In genomic region chr5:174044451-174044850, GRCh38 we compare ENCODE assay signal across 23 cellular contexts. TPM values are rescaled to one million over a fixed set of nuclear protein-coding genes. Genes with fewer than 3 reads are reported as not detected.
"Had no signal": no experiment of that assay in that cellular context is flagged by ENCODE, and none has a peak within 500 bp of the region (broad histone marks: within the 10 kb centered on the region; RNA-seq: fewer than 3 reads in every experiment).

No MANE protein-coding gene starts in this region.

- H3K9me3 ChIP-seq: SJSA1 had no signal

- FAIRE-seq: RCC 7860 had no signal

- H3K27me3 ChIP-seq: SJSA1 had no signal

- DNase-seq: KBM-7, MV-4-11, NCI-H1048, NCI-H1105, NCI-H1417, NCI-H1436 treated with DMSO at 0.1 percent for 48 hours, NCI-H1694, NCI-H187 treated with DMSO at 0.1 percent for 48 hours, NCI-H2029 treated with DMSO at 0.1 percent for 48 hours, NCI-H2171 treated with DMSO at 0.1 percent for 48 hours, NCI-H345, NCI-H446 treated with DMSO at 0.1 percent for 48 hours, NCI-H510A treated with DMSO at 0.1 percent for 48 hours, NCI-H526, Right ventricle myocardium superior, RPMI8226, SIG-M5 had no signal

- H3K36me3 ChIP-seq: SJSA1 had no signal

- H3K27ac ChIP-seq: SJSA1, SK-N-MC had no signal

- H3K4me3 ChIP-seq: SJSA1, SK-N-MC had no signal

- H3K4me1 ChIP-seq: SJSA1 had no signal

RNA-seq across cellular contexts. Expression of gene NSG2, which starts 1.1 kb away (rescaled TPM):
- total RNA-seq: HT-29, LHCN-M2, MCF 10A, SJSA1 had no signal

RNA-seq across cellular contexts. Expression of gene C5orf47, which starts 55.5 kb away (rescaled TPM):
- total RNA-seq: HT-29, LHCN-M2, MCF 10A, Right ventricle myocardium superior, SJSA1 had no signal
